8 cellular contexts compared by ENCODE assay signal in genomic region chr3:14402304-14402811, GRCh38. TPM values are rescaled to one million over a fixed set of nuclear protein-coding genes. Genes with fewer than 3 reads are reported as not detected.
DNase-seq lines count a peak whose midpoint lies in the region; ATAC-seq, FAIRE-seq and TF ChIP-seq lines count a peak whose summit lies in the region.

TSS of gene SLC6A6 (plus strand) at chr3:14402606. CDS start at chr3:14443635, 41,029 bp downstream.

- H3K4me1 ChIP-seq in HUES6 (ENCODE audit: control insufficient read depth, insufficient read depth, low read length) (peaks cover 36% of the 10 kb centered on the region), NT2/D1 (ENCODE audit: insufficient read depth, insufficient read length) (peaks cover 21% of the 10 kb centered on the region)

- peaks cover 16% of the 10 kb centered on the region for H3K27me3 Mint-ChIP-seq in mesothelial cell of epicardium (ENCODE audit: low read depth)

- H3K9ac ChIP-seq in HUES6 (ENCODE audit: low read length) = peak within 1 kb of the TSS; percentile 81
- H3K9ac ChIP-seq in NT2/D1 (ENCODE audit: insufficient read length, low read depth) = peak within 1 kb of the TSS; percentile 99

- H3K27me3 ChIP-seq in HUES6 (ENCODE audit: control insufficient read depth, insufficient read depth, low read length) (no peaks in the 10 kb centered on the region), NT2/D1 (ENCODE audit: insufficient read depth, insufficient read length) (peaks cover 5% of the 10 kb centered on the region)

- H3K36me3 ChIP-seq in HUES6 (ENCODE audit: control insufficient read depth, insufficient read depth, low read length) = 0 out of 2 replicates have a peak, but pooled peaks cover 11% of the 10 kb centered on the region
- H3K36me3 ChIP-seq in NT2/D1 (ENCODE audit: insufficient read depth, insufficient read length, low read length) = peaks cover 36% of the 10 kb centered on the region

- H3K4me3 ChIP-seq in HUES6 (ENCODE audit: low read depth, low read length) (peak within 1 kb of the TSS; percentile 79), NT2/D1 (ENCODE audit: insufficient read length, low read depth) (peak within 1 kb of the TSS; percentile 100)

- H3K4me1 Mint-ChIP-seq in mesothelial cell of epicardium = peaks cover 24% of the 10 kb centered on the region

- H3K27ac Mint-ChIP-seq in mesothelial cell of epicardium = peak within 1 kb of the TSS; percentile 89

- H3K9me3 Mint-ChIP-seq in mesothelial cell of epicardium = no peaks in the 10 kb centered on the region

- no peaks in the 10 kb centered on the region for H3K36me3 Mint-ChIP-seq in mesothelial cell of epicardium

- peak within 1 kb of the TSS; percentile 84 for H3K4me3 Mint-ChIP-seq in mesothelial cell of epicardium

- FAIRE-seq in D721Med (lab: Jason Lieb, UNC) = no peak

- H3K9me3 ChIP-seq in HUES6 (ENCODE audit: control insufficient read depth, insufficient read depth, low read depth, low read length) (no peaks in the 10 kb centered on the region), NT2/D1 (ENCODE audit: insufficient read depth, low read length) (no peaks in the 10 kb centered on the region)

- DNase-seq in D721Med (ENCODE audit: insufficient read length, low spot score) (peak; percentile 81), NT2/D1 (ENCODE audit: low read depth, low spot score) (peak; percentile 90), mesothelial cell of epicardium (ENCODE audit: low spot score in 2 of 2, unreplicated experiment in 2 of 2) (peak; percentile 90 to 94)
- peak; percentile 87 for DNase-seq in activated CD8-positive, alpha-beta memory T cell treated with anti-CD3 and anti-CD28 coated beads, Interleukin-2, amount 50 U/mL, for 1 hour (ENCODE audit: extremely low read depth)
- DNase-seq in stimulated activated CD8-positive, alpha-beta memory T cell treated with anti-CD3 and anti-CD28 coated beads, Interleukin-15, amount 100 ng/mL, for 4 hours (ENCODE audit: low read depth in 2 of 2) = peak; percentile 83 to 89

- in situ Hi-C loops in endometrial microvascular endothelial cells (cut with HindIII; ENCODE audit: inconsistent ontology term, low pct_unique_long_range_greater_than_20kb, low sequenced_read_pairs) = no loop called here

- TF ChIP-seq CTCF in D721Med (IDR thresholded peaks at IDR 0.05; ENCODE audit: insufficient read depth, missing control alignments) (no peak), mesothelial cell of epicardium (IDR thresholded peaks at IDR 0.05; ENCODE audit: unreplicated experiment) (peak; percentile 33)

- peak; percentile 76 for ATAC-seq in GM21390 (IDR thresholded peaks at IDR 0.05; ENCODE audit: unreplicated experiment)

- H3K27ac ChIP-seq in HUES6 (ENCODE audit: low read depth, low read length) = peak within 1 kb of the TSS; percentile 76; the same call in 1 of the 2 replicates

RNA-seq across cellular contexts. Expression of gene SLC6A6, which starts in this region (rescaled TPM):
- total RNA-seq in endometrial microvascular endothelial cells (ENCODE audit: inconsistent ontology term) (21.1 TPM), mesothelial cell of epicardium (19.3 to 21.2 TPM (median 20.0 TPM) in 3 replicates)

Comparison
In these comparisons a context has a peak if more than half of its experiments do, and no peak if none do; other contexts are left out.
1. Peak in every context shown above with its lines: DNase-seq, ATAC-seq, H3K4me3 ChIP-seq and H3K27ac ChIP-seq.